Comparison of ENCODE assay signal across 10 cellular contexts in the genomic region with DNA sequence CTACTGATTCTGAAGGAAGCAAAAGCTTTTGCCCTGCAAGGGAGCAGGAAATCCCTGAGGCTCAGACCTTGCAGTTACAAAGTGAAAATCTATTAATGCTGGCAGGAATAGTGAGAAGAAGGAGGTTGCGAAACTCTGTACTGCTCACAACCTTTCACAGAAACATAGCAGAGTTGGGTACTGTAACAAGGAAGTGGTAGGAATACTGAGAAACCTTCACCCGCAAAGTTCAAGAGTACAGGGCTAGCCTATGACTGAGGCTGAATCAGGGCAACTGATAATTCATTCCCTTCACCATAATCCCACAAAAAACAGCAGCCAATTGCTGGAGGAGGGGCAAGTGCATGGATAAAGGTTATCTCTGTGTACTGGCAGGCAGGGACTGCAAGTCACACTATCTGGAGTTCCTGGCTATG. TPM values are rescaled to one million over a fixed set of nuclear protein-coding genes. Genes with fewer than 3 reads are reported as not detected.
DNase-seq lines count a peak whose midpoint lies in the region; ATAC-seq, FAIRE-seq and TF ChIP-seq lines count a peak whose summit lies in the region.
"Had no signal": no experiment of that assay in that cellular context is flagged by ENCODE, and none has a peak within 500 bp of the region (broad histone marks: within the 10 kb centered on the region; RNA-seq: fewer than 3 reads in every experiment).

No MANE protein-coding gene starts in this region.

- no peak overlapping the region for H3K4me3 ChIP-seq in BLaER1
- H3K4me3 ChIP-seq in H1 (ENCODE audit: extremely low read depth in 1 of 4, insufficient read depth in 2 of 4, low read depth in 3 of 4, low read length in 4 of 4) = no peak overlapping the region
- no peak overlapping the region for H3K4me3 ChIP-seq in SJCRH30

- no peaks in the 10 kb centered on the region for H3K79me2 ChIP-seq in H1 (ENCODE audit: control insufficient read depth in 1 of 2, insufficient read depth in 2 of 2, low read length in 2 of 2)

- no peaks in the 10 kb centered on the region for H3K27me3 ChIP-seq in BLaER1
- H3K27me3 ChIP-seq in H1 (replicated peaks in 1 of 4; ENCODE audit: control insufficient read depth in 3 of 4, extremely low read depth in 1 of 4, insufficient read depth in 3 of 4, low read length in 3 of 4) = no peaks in the 10 kb centered on the region
- no peaks in the 10 kb centered on the region for H3K27me3 ChIP-seq in SJCRH30

- TF ChIP-seq POLR2A in H1 (IDR thresholded peaks at IDR 0.05; ENCODE audit: control extremely low read depth in 1 of 2, low read depth in 2 of 2, low read length in 2 of 2) (no peak), erythroblast (IDR thresholded peaks at IDR 0.05; ENCODE audit: low read length) (no peak)

- no peak overlapping the region for H4K5ac ChIP-seq in H1 (ENCODE audit: insufficient read length, low read depth, low read length)

- no peak overlapping the region for H4K91ac ChIP-seq in H1 (replicated peaks; ENCODE audit: insufficient read length, low read length)

- CTCF ChIA-PET in H1 (lab: Charles Lee; ENCODE audit: partially characterized antibody) = interaction anchor here (0.5 to 1.3 kb wide), 3 partner anchors 16 to 830 kb away, joined by 3 to 5 read pairs (median 3); no protein-coding TSS in a partner anchor

- H4K20me1 ChIP-seq in BLaER1 (no peaks in the 10 kb centered on the region), H1 (replicated peaks in 1 of 2; ENCODE audit: control insufficient read depth in 1 of 2, insufficient read depth in 2 of 2, low read length in 2 of 2) (no peaks in the 10 kb centered on the region)

- H2BK120ac ChIP-seq in H1 (replicated peaks; ENCODE audit: low read depth, low read length) = no peak overlapping the region

- H3K27ac ChIP-seq in BLaER1 (peak overlapping the region; percentile 40; the same call in 1 of the 2 replicates), H1 (ENCODE audit: low read depth, low read length) (no peak overlapping the region), SJCRH30 (no peak overlapping the region)

- FAIRE-seq in H1 (lab: Jason Lieb, UNC) = no peak

- no peak overlapping the region for H3K18ac ChIP-seq in H1 (ENCODE audit: extremely low read depth, low read length)

- H3K23ac ChIP-seq in H1 (ENCODE audit: insufficient read length) = no peak overlapping the region

- H3K36me3 ChIP-seq in BLaER1 = no peaks in the 10 kb centered on the region
- H3K36me3 ChIP-seq in H1 (ENCODE audit: control insufficient read depth in 2 of 4, insufficient read depth in 4 of 4, low read length in 3 of 4) = no peaks in the 10 kb centered on the region
- H3K36me3 ChIP-seq in SJCRH30 = no peaks in the 10 kb centered on the region

- no peak overlapping the region for H3K14ac ChIP-seq in H1 (ENCODE audit: insufficient read length)

- H3K4me1 ChIP-seq in BLaER1 = peaks cover 17% of the 10 kb centered on the region
- no peaks in the 10 kb centered on the region for H3K4me1 ChIP-seq in H1 (replicated peaks in 1 of 4; ENCODE audit: control insufficient read depth in 3 of 4, insufficient read depth in 4 of 4, low read length in 3 of 4)
- no peaks in the 10 kb centered on the region for H3K4me1 ChIP-seq in SJCRH30

- H2AFZ ChIP-seq in H1 (ENCODE audit: low read length) = 0 out of 2 replicates have a peak overlapping the region, but pooled peaks have one; percentile 14

- H3K9me3 ChIP-seq in BLaER1 (peaks cover 19% of the 10 kb centered on the region; the same call in 1 of the 2 replicates), H1 (ENCODE audit: insufficient read depth in 2 of 2, low read depth in 1 of 2, low read length in 1 of 2) (peaks cover 6 to 7% of the 10 kb centered on the region in 2 experiments; a peak in 3 of 4 replicates), SJCRH30 (replicated peaks) (no peaks in the 10 kb centered on the region)

- WGBS in H1 (ENCODE audit: extremely low coverage in 1 of 2, insufficient coverage in 1 of 2, insufficient read length in 1 of 2, insufficient replicate concordance in 2 of 2, low coverage in 1 of 2, low lambda C conversion rate in 2 of 2, missing lambda C conversion rate in 1 of 2), 2 experiments = 95% methylated on average over 2 of the region's 2 CpGs; no CpG with 5 or more reads in 1 of the 2 experiments

- peak; percentile 83 for ATAC-seq in GM21526 (IDR thresholded peaks at IDR 0.05; ENCODE audit: low FRiP score, unreplicated experiment)
- peak; percentile 87 for ATAC-seq in HG03565 (IDR thresholded peaks at IDR 0.05; ENCODE audit: unreplicated experiment)

- no peak for TF ChIP-seq CTCF in H1 (IDR thresholded peaks at IDR 0.05; ENCODE audit: control extremely low read depth in 1 of 3, insufficient read depth in 1 of 3, low read depth in 1 of 3, low read length in 3 of 3)
- no peak for TF ChIP-seq CTCF in GM10266 (IDR thresholded peaks at IDR 0.05; ENCODE audit: control insufficient read depth, insufficient read depth, low read depth, missing control alignments)

- no peak for TF ChIP-seq EP300 in H1 (IDR thresholded peaks at IDR 0.05; ENCODE audit: borderline replicate concordance in 1 of 2, low read depth in 2 of 2, low read length in 2 of 2)

- no peaks in the 10 kb centered on the region for H3K79me1 ChIP-seq in H1 (ENCODE audit: low read depth, low read length)

- no peaks in the 10 kb centered on the region for H3K23me2 ChIP-seq in H1 (ENCODE audit: low read depth, low read length)

- no peak overlapping the region for H3K56ac ChIP-seq in H1 (replicated peaks; ENCODE audit: insufficient read length, low read depth, low read length)

- no peak overlapping the region for H3K4ac ChIP-seq in H1 (replicated peaks; ENCODE audit: insufficient read length, low read depth, low read length)

- H3K9ac ChIP-seq in BLaER1 (no peak overlapping the region), H1 (replicated peaks in 1 of 4; ENCODE audit: extremely low read depth in 1 of 4, low read depth in 3 of 4, low read length in 3 of 4) (no peak overlapping the region)

- no peak for TF ChIP-seq RAD21 in H1 (IDR thresholded peaks at IDR 0.05 in 1 of 2, conservative IDR thresholded peaks at IDR 0.05 in 1 of 2; ENCODE audit: low read depth in 2 of 2, low read length in 2 of 2)

- no peak overlapping the region for H2BK20ac ChIP-seq in H1 (ENCODE audit: low read length)

- no peak overlapping the region for H2BK5ac ChIP-seq in H1 (ENCODE audit: low read depth, low read length)

- peak overlapping the region; percentile 53 for H3K4me2 ChIP-seq in BLaER1
- H3K4me2 ChIP-seq in H1 (ENCODE audit: insufficient read depth in 1 of 2, low read depth in 2 of 2, low read length in 2 of 2) = no peak overlapping the region

- H2AK5ac ChIP-seq in H1 (ENCODE audit: low read depth, low read length) = no peak overlapping the region

- POLR2A ChIA-PET in H1 (lab: Charles Lee; ENCODE audit: partially characterized antibody) = no interaction called here

- no peak overlapping the region for H2BK12ac ChIP-seq in H1 (ENCODE audit: low read depth, low read length)

- H2BK15ac ChIP-seq in H1 (ENCODE audit: low read length) = no peak overlapping the region

- DNase-seq in H1 (ENCODE audit: low read depth in 1 of 2, low spot score in 2 of 2) (no peak), GM10266 (ENCODE audit: extremely low spot score) (no peak), erythroblast (lab: John Stamatoyannopoulos, UW) (no peak), SJCRH30 (no peak), OCI-M2 (lab: John Stamatoyannopoulos, UW; ENCODE audit: unreplicated experiment) (no peak)
- DNase-seq: cerebellar nuclear complex, NCI-H526 treated with DMSO at 0.1 percent for 48 hours had no signal

- H4K8ac ChIP-seq in H1 (ENCODE audit: extremely low read depth, insufficient read depth, low read length) = no peak overlapping the region

TF ChIP-seq in H1, 55 proteins besides CTCF, POLR2A, EP300 and RAD21 (continues in another document):
- no peak for TF ChIP-seq KDM1A (IDR thresholded peaks at IDR 0.05; ENCODE audit: borderline replicate concordance, low read length)
- TF ChIP-seq EGR1 (IDR thresholded peaks at IDR 0.05; ENCODE audit: borderline replicate concordance, low read depth, low read length) = no peak
- no peak for TF ChIP-seq TCF12 (IDR thresholded peaks at IDR 0.05; ENCODE audit: low read depth, low read length)
- no peak for TF ChIP-seq SAP30 (IDR thresholded peaks at IDR 0.05; ENCODE audit: insufficient read depth, insufficient replicate concordance, low read length)
- no peak for TF ChIP-seq EZH2 (IDR thresholded peaks at IDR 0.05; ENCODE audit: low read depth, low read length, severe bottlenecking)
- TF ChIP-seq YY1 (IDR thresholded peaks at IDR 0.05; ENCODE audit: low read depth, low read length) = no peak
- no peak for TF ChIP-seq CREB1 (IDR thresholded peaks at IDR 0.05)
- no peak for TF ChIP-seq SIN3A (conservative IDR thresholded peaks at IDR 0.05 in 1 of 2, IDR thresholded peaks at IDR 0.05 in 1 of 2; ENCODE audit: low read depth in 1 of 2, low read length in 2 of 2)
- TF ChIP-seq POLR2AphosphoS5 (IDR thresholded peaks at IDR 0.05; ENCODE audit: low read depth, low read length) = no peak
- TF ChIP-seq TBP (IDR thresholded peaks at IDR 0.05; ENCODE audit: low read depth, low read length) = no peak
- TF ChIP-seq SUZ12 (IDR thresholded peaks at IDR 0.05; ENCODE audit: low read length) = no peak
- no peak for TF ChIP-seq RBBP5 (IDR thresholded peaks at IDR 0.05; ENCODE audit: borderline replicate concordance, low read depth, low read length)
- TF ChIP-seq NANOG (IDR thresholded peaks at IDR 0.05; ENCODE audit: insufficient read depth, low read depth, low read length, poor library complexity, severe bottlenecking) = no peak
- TF ChIP-seq CBX5 (IDR thresholded peaks at IDR 0.05; ENCODE audit: low read depth, low read length) = no peak
- no peak for TF ChIP-seq NRF1 (IDR thresholded peaks at IDR 0.05; ENCODE audit: low read depth, low read length)

RNA-seq across cellular contexts. Expression of a gene that starts 23.9 kb away (rescaled TPM):
- total RNA-seq in H1 (2021; fragmentation: NEBNext Ultra II Directional; extraction: Animal tissue kit (Norgen Biotek cat#: 25700)) = 55.6 and 59.4 TPM in 2 replicates
- polyA plus RNA-seq in H1 (2011; rRNA removed) = 22.4 and 43.0 TPM in 2 replicates
- polyA plus RNA-seq in H1 (2011; cell fraction: cytosol; rRNA removed) = 44.3 TPM
- 41.7 TPM for polyA plus RNA-seq in H1 (2011; cell fraction: nucleus; rRNA removed)
- polyA plus RNA-seq in H1 (2012, experiment 1 of 2) = 33.5 to 49.4 TPM (median 44.1 TPM) in 4 replicates
- 2.9 TPM for polyA plus RNA-seq in H1 (2012, experiment 2 of 2)
- 23.9 TPM for polyA plus RNA-seq in H1 (2013, experiment 1 of 2)
- polyA plus RNA-seq in H1 (2013, experiment 2 of 2) = 24.0 TPM
- 116 and 164 TPM in 2 replicates for polyA minus RNA-seq in H1 (2011; rRNA and poly(A)+ RNA removed)
- polyA minus RNA-seq in H1 (2011; cell fraction: cytosol; rRNA and poly(A)+ RNA removed) = 36.7 TPM
- 81.0 TPM for polyA minus RNA-seq in H1 (2011; cell fraction: nucleus; rRNA and poly(A)+ RNA removed)
- 57.6 and 65.6 TPM in 2 replicates for total RNA-seq in SJCRH30 (2014; rRNA removed; shearing (Covaris generic))
